In genomic region chr19:53961523-53962345, GRCh38 we compare ENCODE assay signal across 22 cellular contexts. TPM values are rescaled to one million over a fixed set of nuclear protein-coding genes. Genes with fewer than 3 reads are reported as not detected.
DNase-seq lines count a peak whose midpoint lies in the region; ATAC-seq and TF ChIP-seq lines count a peak whose summit lies in the region.
"Had no signal": no experiment of that assay in that cellular context is flagged by ENCODE, and none has a peak within 500 bp of the region (broad histone marks: within the 10 kb centered on the region; RNA-seq: fewer than 3 reads in every experiment).

No MANE protein-coding gene starts in this region.

- H3K27ac ChIP-seq in GM23338 (ENCODE audit: low read depth) (no peak overlapping the region), SJSA1 (no peak overlapping the region), endodermal cell (ENCODE audit: low read depth, low read length) (no peak overlapping the region), neuronal stem cell (replicated peaks; ENCODE audit: low read length) (no peak overlapping the region), stomach (no peak overlapping the region)
- H3K27ac ChIP-seq: adrenal gland, KMS-11, prostate gland, tibial artery had no signal

- peaks cover 27% of the 10 kb centered on the region for H3K4me1 ChIP-seq in GM23338 (ENCODE audit: insufficient read depth)
- no peaks in the 10 kb centered on the region for H3K4me1 ChIP-seq in SJSA1 (replicated peaks)
- H3K4me1 ChIP-seq in endodermal cell (ENCODE audit: control insufficient read depth, insufficient read depth, low read length) = no peaks in the 10 kb centered on the region
- peaks cover 18 to 23% of the 10 kb centered on the region in 2 donors for H3K4me1 ChIP-seq in neuronal stem cell (ENCODE audit: control insufficient read depth in 2 of 2, insufficient read depth in 1 of 2, low read depth in 1 of 2, low read length in 2 of 2)
- H3K4me1 ChIP-seq in stomach = peaks cover 0 to 9% (median 3%) of the 10 kb centered on the region in 4 donors
- H3K4me1 ChIP-seq: adrenal gland, prostate gland had no signal

- H3K9me3 ChIP-seq in SJSA1 (replicated peaks) (no peaks in the 10 kb centered on the region), endodermal cell (ENCODE audit: control insufficient read depth, low read length) (no peaks in the 10 kb centered on the region), neuronal stem cell (replicated peaks in 1 of 2; ENCODE audit: control insufficient read depth in 2 of 2, insufficient read depth in 1 of 2, low read depth in 1 of 2, low read length in 2 of 2) (no peaks in the 10 kb centered on the region), stomach (peaks cover 0 to 4% (median 0%) of the 10 kb centered on the region in 4 donors)
- H3K9me3 ChIP-seq: adrenal gland, prostate gland, tibial artery had no signal

- H3K79me1 ChIP-seq in neuronal stem cell (ENCODE audit: low read depth, low read length) = peaks cover 1% of the 10 kb centered on the region

- H2BK15ac ChIP-seq in neuronal stem cell (ENCODE audit: low read length) = no peak overlapping the region

- H3K4me3 ChIP-seq in GM23338 (peak overlapping the region; percentile 98), SJSA1 (peak overlapping the region; percentile 15), endodermal cell (ENCODE audit: low read length) (no peak overlapping the region), neuronal stem cell (ENCODE audit: low read length in 2 of 2) (peak overlapping the region; percentile 56), stomach (no peak overlapping the region)
- H3K4me3 ChIP-seq: adrenal gland, GM12878, prostate gland, tibial artery had no signal

- H3K36me3 Mint-ChIP-seq in GM23338 (ENCODE audit: low read depth) = peaks cover 32% of the 10 kb centered on the region
- no peaks in the 10 kb centered on the region for H3K36me3 Mint-ChIP-seq in endodermal cell (ENCODE audit: low read depth)

- no peak overlapping the region for H3K4ac ChIP-seq in neuronal stem cell (ENCODE audit: low read length)

- H3K27me3 Mint-ChIP-seq in GM23338 (ENCODE audit: insufficient read depth, low read depth, poor library complexity) (peaks cover 30% of the 10 kb centered on the region), endodermal cell (ENCODE audit: insufficient read depth) (peaks cover 87% of the 10 kb centered on the region)

- peaks cover 8% of the 10 kb centered on the region; the same call in 1 of the 2 replicates for H3K36me3 ChIP-seq in GM23338 (ENCODE audit: insufficient read depth)
- no peaks in the 10 kb centered on the region for H3K36me3 ChIP-seq in SJSA1
- no peaks in the 10 kb centered on the region for H3K36me3 ChIP-seq in endodermal cell (ENCODE audit: control insufficient read depth, insufficient read depth, low read length)
- H3K36me3 ChIP-seq in neuronal stem cell (replicated peaks in 1 of 2; ENCODE audit: control insufficient read depth in 2 of 2, insufficient read depth in 2 of 2, low read length in 2 of 2) = peaks cover 0 to 31% of the 10 kb centered on the region in 2 donors
- no peaks in the 10 kb centered on the region for H3K36me3 ChIP-seq in stomach
- H3K36me3 ChIP-seq: adrenal gland, prostate gland, tibial artery had no signal

- H3K4me3 Mint-ChIP-seq in GM23338 (peak overlapping the region; percentile 84), endodermal cell (peak overlapping the region; percentile 46)

- H4K20me1 ChIP-seq in GM23338 (replicated peaks; ENCODE audit: insufficient read depth) = peaks cover 19% of the 10 kb centered on the region

- 1 to 6% methylated on average over 7 to 30 of the region's 32 CpGs for WGBS in endodermal cell (ENCODE audit: insufficient coverage in 1 of 2, insufficient read length in 1 of 2), 2 experiments
- no CpG with 5 or more reads among the region's 32 CpGs for WGBS in neuronal stem cell (ENCODE audit: extremely low coverage in 2 of 2, insufficient read length in 2 of 2, insufficient replicate concordance in 1 of 2), 2 donors
- WGBS in stomach, 5 donors = 2 to 6% (median 4%) methylated on average over 21 to 32 of the region's 32 CpGs

- no peak for ATAC-seq in GM23338
- no peak for ATAC-seq in GM21360 (IDR thresholded peaks at IDR 0.05; ENCODE audit: unreplicated experiment)
- ATAC-seq: GM12878 had no signal

- no peak for TF ChIP-seq CTCF in GM23338 (conservative IDR thresholded peaks at IDR 0.05; ENCODE audit: low read depth in 2 of 2)
- TF ChIP-seq CTCF in endodermal cell (conservative IDR thresholded peaks at IDR 0.05) = no peak
- TF ChIP-seq CTCF in stomach (IDR thresholded peaks at IDR 0.05) = no peak

- H3K4me1 Mint-ChIP-seq in GM23338 = peaks cover 49% of the 10 kb centered on the region
- H3K4me1 Mint-ChIP-seq in endodermal cell = peaks cover 25% of the 10 kb centered on the region

- TF ChIP-seq EP300 in stomach (IDR thresholded peaks at IDR 0.05) = no peak

- no peak overlapping the region for H3K14ac ChIP-seq in neuronal stem cell (ENCODE audit: low read length)

- peak overlapping the region; percentile 86 for H3K18ac ChIP-seq in neuronal stem cell (ENCODE audit: low read length)

- H3K9me2 ChIP-seq in GM23338 (ENCODE audit: insufficient read depth) = no peaks in the 10 kb centered on the region

- no peak overlapping the region for H3K23ac ChIP-seq in neuronal stem cell (ENCODE audit: low read depth, low read length, poor library complexity)

- DNase-seq in GM23338 (ENCODE audit: low spot score) = peak; percentile 76
- no peak for DNase-seq in SJSA1 (ENCODE audit: low read depth in 1 of 2, low spot score in 2 of 2)
- DNase-seq in endodermal cell = no peak
- DNase-seq in neuronal stem cell (ENCODE audit: low spot score) = no peak
- DNase-seq in stomach = no peak
- DNase-seq in HuH-7 (ENCODE audit: low spot score) = no peak
- DNase-seq in NOMO-1 (lab: John Stamatoyannopoulos, UW; ENCODE audit: unreplicated experiment in 2 of 2) = no peak
- DNase-seq: activated T-cell treated with anti-CD3 and anti-CD28 coated beads, Interleukin-2, amount 50 U/mL, for 48 hours; adrenal gland; C1 segment of cervical spinal cord; DMS53; NCI-H1694; NCI-H526; RPMI8226; tibial artery had no signal

- H2BK5ac ChIP-seq in neuronal stem cell (ENCODE audit: low read length) = no peak overlapping the region

- H3K27ac Mint-ChIP-seq in GM23338 (no peak overlapping the region), endodermal cell (no peak overlapping the region)

- no peak for TF ChIP-seq POLR2A in stomach (IDR thresholded peaks at IDR 0.05)

- H4K91ac ChIP-seq in neuronal stem cell (ENCODE audit: low read depth, low read length, poor library complexity) = no peak overlapping the region

- H3K4me2 ChIP-seq in GM23338 = peak overlapping the region; percentile 100
- peak overlapping the region; percentile 48 for H3K4me2 ChIP-seq in neuronal stem cell (ENCODE audit: insufficient read depth, low read length, poor library complexity, severe bottlenecking)
- H3K4me2 ChIP-seq: KMS-11 had no signal

- H3K9ac ChIP-seq in endodermal cell (ENCODE audit: extremely low read depth, low read length, poor library complexity, severe bottlenecking) (no peak overlapping the region), neuronal stem cell (ENCODE audit: low read depth, low read length, poor library complexity) (no peak overlapping the region)
- H3K9ac ChIP-seq: KMS-11 had no signal

- no peaks in the 10 kb centered on the region; the same call in 2 of the 3 replicates for H3K9me3 Mint-ChIP-seq in GM23338
- no peaks in the 10 kb centered on the region for H3K9me3 Mint-ChIP-seq in endodermal cell

- no peak overlapping the region for H2AK5ac ChIP-seq in neuronal stem cell (ENCODE audit: low read depth, low read length)

- H2BK120ac ChIP-seq in neuronal stem cell (ENCODE audit: low read depth, low read length) = no peak overlapping the region

- intact Hi-C loops in stomach (cut with DNase I; ENCODE audit: low total_unique reads) = no loop called here

- H3F3A ChIP-seq in GM23338 (replicated peaks; ENCODE audit: low read depth) = peaks cover 9% of the 10 kb centered on the region; the same call in 1 of the 2 replicates

- no peaks in the 10 kb centered on the region for H3K27me3 ChIP-seq in GM23338 (ENCODE audit: insufficient read depth)
- peaks cover 56% of the 10 kb centered on the region for H3K27me3 ChIP-seq in SJSA1 (replicated peaks)
- H3K27me3 ChIP-seq in endodermal cell (ENCODE audit: control insufficient read depth, insufficient read depth, low read length, poor library complexity, severe bottlenecking) = peaks cover 82% of the 10 kb centered on the region
- peaks cover 0 to 55% (median 2%) of the 10 kb centered on the region in 3 experiments for H3K27me3 ChIP-seq in neuronal stem cell (ENCODE audit: control insufficient read depth in 3 of 3, insufficient read depth in 3 of 3, low read depth in 1 of 3, low read length in 3 of 3)
- H3K27me3 ChIP-seq in stomach = peaks cover 25 to 100% (median 81%) of the 10 kb centered on the region in 3 donors

- H2BK12ac ChIP-seq in neuronal stem cell (ENCODE audit: low read length) = no peak overlapping the region

- H3K79me2 ChIP-seq in GM23338 (replicated peaks; ENCODE audit: insufficient read depth) = peaks cover 50% of the 10 kb centered on the region

- H4K8ac ChIP-seq in neuronal stem cell (ENCODE audit: low read depth, low read length) = no peak overlapping the region

- H2AFZ ChIP-seq in GM23338 (no peak overlapping the region), neuronal stem cell (ENCODE audit: low read length) (peak overlapping the region; percentile 87)

RNA-seq across cellular contexts. Expression of gene CACNG8, which starts 1.0 kb away (rescaled TPM):
- 3.1 and 3.9 TPM in 2 replicates for total RNA-seq in GM23338 (2014; rRNA removed; shearing (Covaris generic))
- 2.2 TPM in 2 replicates for polyA plus RNA-seq in GM23338 (2016; fragmentation: Nextera tagmentation; extraction: Ambion mirVana)
- total RNA-seq in SJSA1 (2014; rRNA removed; shearing (Covaris generic)) = not detected in 2 replicates
- 1 to 10 TPM in 1 of 2 donors, under 1 TPM in 1; 0.48 to 4.8 TPM for total RNA-seq in endodermal cell
- 2.4 TPM for polyA plus RNA-seq in endodermal cell (2013, experiment 1 of 2)
- 2.1 TPM for polyA plus RNA-seq in endodermal cell (2013, experiment 2 of 2)
- 0.60 TPM for polyA plus RNA-seq in neuronal stem cell (2013, experiment 1 of 2)
- 0.65 TPM for polyA plus RNA-seq in neuronal stem cell (2013, experiment 2 of 2)
- under 1 TPM in 2 of 5 donors, not detected in 3; under 0.01 to 0.45 TPM for total RNA-seq in stomach
- polyA plus RNA-seq in stomach = under 1 TPM in 2 of 3 donors, not detected in 1; under 0.01 to 0.03 TPM
- total RNA-seq: GM12878, mononuclear cell had no signal
- polyA plus RNA-seq: GM12878 had no signal

RNA-seq across cellular contexts. Expression of gene CACNG6, which starts 29.7 kb away (rescaled TPM):
- 0.23 and 0.38 TPM in 2 replicates for total RNA-seq in GM23338 (2014; rRNA removed; shearing (Covaris generic))
- 1.5 and 1.8 TPM in 2 replicates for polyA plus RNA-seq in GM23338 (2016; fragmentation: Nextera tagmentation; extraction: Ambion mirVana)
- 0.11 TPM in 1 of 2 replicates, not detected in the other for total RNA-seq in SJSA1 (2014; rRNA removed; shearing (Covaris generic))
- total RNA-seq in endodermal cell = 1 to 10 TPM in 1 of 2 donors, under 1 TPM in 1; 0.92 to 1.8 TPM
- 1.6 TPM for polyA plus RNA-seq in endodermal cell (2013, experiment 1 of 2)
- 1.5 TPM for polyA plus RNA-seq in endodermal cell (2013, experiment 2 of 2)
- 4.0 TPM for polyA plus RNA-seq in neuronal stem cell (2013, experiment 1 of 2)
- polyA plus RNA-seq in neuronal stem cell (2013, experiment 2 of 2) = 3.9 TPM
- total RNA-seq in stomach = under 1 TPM in 1 of 5 donors, not detected in 4; 0.58 TPM
- under 1 TPM in 2 of 3 donors, not detected in 1; 0.13 to 0.46 TPM for polyA plus RNA-seq in stomach
- total RNA-seq: adrenal gland, GM12878, kidney epithelial cell, mononuclear cell had no signal
- polyA plus RNA-seq: adrenal gland had no signal

RNA-seq across cellular contexts. Expression of gene CACNG7, which starts 52.7 kb away (rescaled TPM):
- total RNA-seq in GM23338 (2014; rRNA removed; shearing (Covaris generic)) = 15.6 and 17.9 TPM in 2 replicates
- polyA plus RNA-seq in GM23338 (2016; fragmentation: Nextera tagmentation; extraction: Ambion mirVana) (9.4 and 9.8 TPM in 2 replicates), stomach (under 1 TPM in 1 of 3 donors, not detected in 2; 0.05 TPM)
- not detected in 2 replicates for total RNA-seq in SJSA1 (2014; rRNA removed; shearing (Covaris generic))
- total RNA-seq in endodermal cell (1 to 10 TPM; 2.7 to 3.4 TPM), stomach (not detected)
- polyA plus RNA-seq in endodermal cell (2013, experiment 1 of 2) = 48.2 TPM
- polyA plus RNA-seq in endodermal cell (2013, experiment 2 of 2) = 46.4 TPM
- 121 TPM for polyA plus RNA-seq in neuronal stem cell (2013, experiment 1 of 2)
- polyA plus RNA-seq in neuronal stem cell (2013, experiment 2 of 2) = 117 TPM
- total RNA-seq: dermis microvascular lymphatic vessel endothelial cell, GM12878, kidney epithelial cell, mononuclear cell, prostate gland had no signal
- polyA plus RNA-seq: GM12878 had no signal

Comparison
In these comparisons a context has a peak if more than half of its experiments do, and no peak if none do; other contexts are left out.
1. H3K4me3 ChIP-seq: peak in GM23338 (single experiment), SJSA1 (single experiment) and neuronal stem cell (2 of 2); none in endodermal cell (single experiment) and stomach (0 of 4).